21 cellular contexts compared by ENCODE assay signal in the genomic region with DNA sequence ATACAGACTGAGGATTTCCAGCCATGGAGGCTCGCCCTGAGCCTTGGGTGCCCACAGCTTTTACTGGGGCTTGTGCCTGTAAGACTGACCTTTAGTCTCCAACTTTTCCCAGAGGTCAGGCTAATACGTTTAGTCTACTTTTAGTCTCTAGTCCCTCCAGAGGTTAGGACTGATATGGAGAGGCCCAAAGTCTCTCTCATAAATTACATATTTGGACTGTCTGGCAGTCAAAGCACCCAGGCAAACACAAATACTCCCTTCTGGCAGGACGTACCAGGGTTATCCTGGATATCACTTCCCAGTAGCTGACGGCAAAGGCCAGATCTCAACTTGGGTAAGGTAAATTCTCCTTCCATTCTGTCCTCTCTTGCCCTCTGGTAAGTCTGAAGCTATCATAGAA.
"Had no signal": no experiment of that assay in that cellular context is flagged by ENCODE, and none has a peak within 500 bp of the region (broad histone marks: within the 10 kb centered on the region; RNA-seq: fewer than 3 reads in every experiment).

No MANE protein-coding gene starts in this region.

- H3K36me3 ChIP-seq: esophagus muscularis mucosa, gastroesophageal sphincter, heart left ventricle, left lung, lower lobe of right lung had no signal

- H3K4me1 ChIP-seq: foreskin keratinocyte, heart left ventricle had no signal

- H3K27ac ChIP-seq: coronary artery, dorsolateral prefrontal cortex, esophagus muscularis mucosa, foreskin keratinocyte, gastroesophageal sphincter, heart left ventricle, hepatocyte, left lung had no signal

- H3K9me3 ChIP-seq: esophagus muscularis mucosa, gastroesophageal sphincter, heart left ventricle, left lung, lower lobe of right lung, mucosa of descending colon had no signal

- H3K27me3 ChIP-seq: esophagus muscularis mucosa, foreskin keratinocyte, gastroesophageal sphincter, hepatocyte, left lung had no signal

- H3K4me3 ChIP-seq: coronary artery, dorsolateral prefrontal cortex, esophagus muscularis mucosa, gastroesophageal sphincter, heart left ventricle, hepatocyte, left lung, lower lobe of right lung, mucosa of descending colon had no signal

- DNase-seq: dermis blood vessel endothelial cell; dorsolateral prefrontal cortex; effector CD4-positive, alpha-beta T cell; effector memory CD4-positive, alpha-beta T cell; foreskin keratinocyte; heart left ventricle; hypothalamus; immature natural killer cell; islet precursor cell; kidney; kidney glomerular epithelial cell; left colon; left lung; left ventricle myocardium superior; lower lobe of right lung; mesenchymal stem cell; mucosa of descending colon had no signal

- ATAC-seq: foreskin keratinocyte, gastroesophageal sphincter, heart left ventricle, left colon, left lung, left ventricle myocardium superior, lower lobe of right lung, mucosa of descending colon had no signal
